In genomic region chr10:48275743-48276142, GRCh38 we compare ENCODE assay signal across 1 cellular context.
A peak's percentile ranks its signal among the peaks of the same experiment; 100 is the strongest.
TF ChIP-seq lines count a peak whose summit lies in the region.

No MANE protein-coding gene starts in this region.

TF ChIP-seq in GM12878, 131 proteins besides CTCF, POLR2A, EP300 and RAD21:
- TF ChIP-seq, protein P1, sequence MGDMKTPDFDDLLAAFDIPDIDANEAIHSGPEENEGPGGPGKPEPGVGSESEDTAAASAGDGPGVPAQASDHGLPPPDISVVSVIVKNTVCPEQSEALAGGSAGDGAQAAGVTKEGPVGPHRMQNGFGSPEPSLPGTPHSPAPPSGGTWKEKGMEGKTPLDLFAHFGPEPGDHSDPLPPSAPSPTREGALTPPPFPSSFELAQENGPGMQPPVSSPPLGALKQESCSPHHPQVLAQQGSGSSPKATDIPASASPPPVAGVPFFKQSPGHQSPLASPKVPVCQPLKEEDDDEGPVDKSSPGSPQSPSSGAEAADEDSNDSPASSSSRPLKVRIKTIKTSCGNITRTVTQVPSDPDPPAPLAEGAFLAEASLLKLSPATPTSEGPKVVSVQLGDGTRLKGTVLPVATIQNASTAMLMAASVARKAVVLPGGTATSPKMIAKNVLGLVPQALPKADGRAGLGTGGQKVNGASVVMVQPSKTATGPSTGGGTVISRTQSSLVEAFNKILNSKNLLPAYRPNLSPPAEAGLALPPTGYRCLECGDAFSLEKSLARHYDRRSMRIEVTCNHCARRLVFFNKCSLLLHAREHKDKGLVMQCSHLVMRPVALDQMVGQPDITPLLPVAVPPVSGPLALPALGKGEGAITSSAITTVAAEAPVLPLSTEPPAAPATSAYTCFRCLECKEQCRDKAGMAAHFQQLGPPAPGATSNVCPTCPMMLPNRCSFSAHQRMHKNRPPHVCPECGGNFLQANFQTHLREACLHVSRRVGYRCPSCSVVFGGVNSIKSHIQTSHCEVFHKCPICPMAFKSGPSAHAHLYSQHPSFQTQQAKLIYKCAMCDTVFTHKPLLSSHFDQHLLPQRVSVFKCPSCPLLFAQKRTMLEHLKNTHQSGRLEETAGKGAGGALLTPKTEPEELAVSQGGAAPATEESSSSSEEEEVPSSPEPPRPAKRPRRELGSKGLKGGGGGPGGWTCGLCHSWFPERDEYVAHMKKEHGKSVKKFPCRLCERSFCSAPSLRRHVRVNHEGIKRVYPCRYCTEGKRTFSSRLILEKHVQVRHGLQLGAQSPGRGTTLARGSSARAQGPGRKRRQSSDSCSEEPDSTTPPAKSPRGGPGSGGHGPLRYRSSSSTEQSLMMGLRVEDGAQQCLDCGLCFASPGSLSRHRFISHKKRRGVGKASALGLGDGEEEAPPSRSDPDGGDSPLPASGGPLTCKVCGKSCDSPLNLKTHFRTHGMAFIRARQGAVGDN (IDR thresholded peaks at IDR 0.05) = peak; percentile 18; the same call in 1 of the 2 replicates
- TF ChIP-seq, protein P2, sequence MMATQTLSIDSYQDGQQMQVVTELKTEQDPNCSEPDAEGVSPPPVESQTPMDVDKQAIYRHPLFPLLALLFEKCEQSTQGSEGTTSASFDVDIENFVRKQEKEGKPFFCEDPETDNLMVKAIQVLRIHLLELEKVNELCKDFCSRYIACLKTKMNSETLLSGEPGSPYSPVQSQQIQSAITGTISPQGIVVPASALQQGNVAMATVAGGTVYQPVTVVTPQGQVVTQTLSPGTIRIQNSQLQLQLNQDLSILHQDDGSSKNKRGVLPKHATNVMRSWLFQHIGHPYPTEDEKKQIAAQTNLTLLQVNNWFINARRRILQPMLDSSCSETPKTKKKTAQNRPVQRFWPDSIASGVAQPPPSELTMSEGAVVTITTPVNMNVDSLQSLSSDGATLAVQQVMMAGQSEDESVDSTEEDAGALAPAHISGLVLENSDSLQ (IDR thresholded peaks at IDR 0.05) = peak; percentile 71
- no peak for TF ChIP-seq SREBF1 (IDR thresholded peaks at IDR 0.05; ENCODE audit: low read length)
